In the genomic region with DNA sequence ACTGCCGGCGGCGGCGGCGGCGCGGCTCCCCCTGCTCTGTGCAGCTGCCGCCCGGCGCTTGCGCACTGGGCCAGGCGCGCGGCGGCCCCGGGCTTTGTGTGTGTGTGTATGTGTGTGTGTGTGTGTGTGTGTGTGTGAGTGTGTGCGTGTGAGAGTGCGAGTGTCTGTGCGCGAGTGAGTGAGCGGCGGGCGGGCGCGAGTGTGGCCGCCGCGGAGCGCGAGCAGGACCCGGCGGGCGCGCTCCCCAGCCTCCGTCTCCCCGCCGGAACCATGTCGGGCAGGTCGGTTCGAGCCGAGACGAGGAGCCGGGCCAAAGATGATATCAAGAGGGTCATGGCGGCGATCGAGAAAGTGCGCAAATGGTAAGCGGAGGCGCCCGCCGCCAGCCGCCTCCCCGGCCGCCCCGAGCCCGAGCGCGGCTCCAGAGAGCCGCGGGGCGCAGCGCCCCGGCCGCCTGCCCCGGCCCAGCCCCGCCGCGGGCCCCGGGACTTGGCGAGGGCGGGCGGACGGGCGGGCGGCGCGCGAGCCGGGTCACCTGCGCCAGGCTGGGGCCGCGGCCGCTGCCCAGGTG, we compare ENCODE assay signal across 8 cellular contexts. TPM values are rescaled to one million over a fixed set of nuclear protein-coding genes. Genes with fewer than 3 reads are reported as not detected.
DNase-seq lines count a peak whose midpoint lies in the region; ATAC-seq and TF ChIP-seq lines count a peak whose summit lies in the region.

A gene (plus strand): TSS at position 63 of the 571 bp plus-strand sequence. CDS start 208 bp downstream, at position 271.

- peak within 1 kb of the TSS; percentile 71 for H3K4me3 ChIP-seq in epithelial cell of proximal tubule (ENCODE audit: low read depth, low read length)

- ATAC-seq in HG03342 (IDR thresholded peaks at IDR 0.05; ENCODE audit: unreplicated experiment), result no peak

- DNase-seq in AG20443 (ENCODE audit: low spot score), result peak; percentile 94
- DNase-seq in HCEC 1CT, result peak; percentile 64
- peak; percentile 42 for DNase-seq in NCI-H748 treated with DMSO at 0.1 percent for 48 hours (lab: John Stamatoyannopoulos, UW)
- DNase-seq in activated CD8-positive, alpha-beta memory T cell treated with anti-CD3 and anti-CD28 coated beads, Interleukin-2, amount 50 U/mL, for 4 hours, result peak; percentile 57
- no peak for DNase-seq in epithelial cell of proximal tubule (ENCODE audit: low read depth)
- peak; percentile 24 for DNase-seq in middle frontal gyrus (ENCODE audit: extremely low spot score, low spot score)
- peak; percentile 69 for DNase-seq in stimulated activated CD8-positive, alpha-beta memory T cell treated with anti-CD3 and anti-CD28 coated beads, Interleukin-4, amount 100 ng/mL, for 48 hours

- TF ChIP-seq CTCF in epithelial cell of proximal tubule (conservative IDR thresholded peaks at IDR 0.05; ENCODE audit: low read depth, low read length), result no peak

RNA-seq across cellular contexts. Expression of the gene that starts here (rescaled TPM):
- 12.4 and 15.3 TPM in 2 replicates for total RNA-seq in epithelial cell of proximal tubule
